20 cellular contexts compared by ENCODE assay signal in the genomic region with DNA sequence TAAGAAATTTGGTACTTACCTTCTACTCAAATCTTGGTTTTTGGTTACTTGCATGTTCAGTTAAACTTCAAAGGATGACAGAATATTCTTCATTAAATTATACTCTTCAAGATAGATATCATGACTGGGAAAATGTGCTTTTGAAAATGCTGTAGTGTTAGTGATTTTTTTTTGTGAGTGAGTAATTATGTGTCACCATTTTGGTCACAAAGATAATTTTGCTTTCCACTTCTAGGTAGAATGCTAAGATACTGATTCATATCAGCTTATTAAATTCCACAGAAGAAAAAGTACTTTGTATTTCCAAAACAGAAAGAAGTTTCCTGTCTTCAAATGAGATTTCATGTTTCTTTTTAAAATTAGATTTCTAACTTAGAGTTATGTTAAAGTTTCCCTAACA.
"Had no signal": no experiment of that assay in that cellular context is flagged by ENCODE, and none has a peak within 500 bp of the region (broad histone marks: within the 10 kb centered on the region; RNA-seq: fewer than 3 reads in every experiment).

No MANE protein-coding gene starts in this region.

- H3K4me1 ChIP-seq: heart right ventricle, tibial nerve, vagina had no signal

- H3K36me3 Mint-ChIP-seq: memory B cell had no signal

- H3K27ac Mint-ChIP-seq: activated CD4-positive, alpha-beta T cell treated with anti-CD3 and anti-CD28 coated beads, Interleukin-2, amount 10 ng/mL, durations not matched to agents 7 days and 5 days; activated naive CD4-positive, alpha-beta T cell treated with anti-CD3 and anti-CD28 coated beads for 36 hours; memory B cell had no signal

- H3K9me3 ChIP-seq: vagina had no signal

- H3K4me1 Mint-ChIP-seq: activated CD4-positive, alpha-beta T cell treated with anti-CD3 and anti-CD28 coated beads, Interleukin-2, amount 10 ng/mL, durations not matched to agents 7 days and 5 days; memory B cell had no signal

- H3K27me3 Mint-ChIP-seq: activated CD4-positive, alpha-beta T cell treated with anti-CD3 and anti-CD28 coated beads, Interleukin-2, amount 10 ng/mL, durations not matched to agents 7 days and 5 days; memory B cell had no signal

- H3K9me3 Mint-ChIP-seq: activated CD4-positive, alpha-beta T cell treated with anti-CD3 and anti-CD28 coated beads, Interleukin-2, amount 10 ng/mL, durations not matched to agents 7 days and 5 days had no signal

- H3K27ac ChIP-seq: brain microvascular endothelial cell, heart right ventricle, tibial nerve, vagina had no signal

- ATAC-seq: activated CD4-positive, CD25-positive, alpha-beta regulatory T cell treated with anti-CD3 and anti-CD28 coated beads, Interleukin-2, amount 50 U/mL, for 24 hours; activated T-cell treated with anti-CD3 and anti-CD28 coated beads, Interleukin-2, amount 50 U/mL, for 4 hours; esophagus mucosa; heart right ventricle; left ventricle myocardium superior; stimulated activated naive CD8-positive, alpha-beta T cell treated with anti-CD3 and anti-CD28 coated beads, Interleukin-15, Interleukin-2, amounts not matched to agents 100 U/mL and 50 U/mL, for 24 hours had no signal

- H3K4me3 ChIP-seq: heart right ventricle, tibial nerve, vagina had no signal

- H3K4me3 Mint-ChIP-seq: activated CD4-positive, alpha-beta T cell treated with anti-CD3 and anti-CD28 coated beads, Interleukin-2, amount 10 ng/mL, durations not matched to agents 7 days and 5 days; activated naive CD4-positive, alpha-beta T cell treated with anti-CD3 and anti-CD28 coated beads for 36 hours; activated T-cell treated with anti-CD3 and anti-CD28 coated beads, Interleukin-2, amount 50 U/mL, for 4 hours; memory B cell had no signal

- DNase-seq: activated CD4-positive, alpha-beta T cell treated with anti-CD3 and anti-CD28 coated beads, Interleukin-2, amount 10 ng/mL, durations not matched to agents 7 days and 5 days; activated CD8-positive, alpha-beta memory T cell treated with anti-CD3 and anti-CD28 coated beads, Interleukin-2, amount 50 U/mL, for 4 hours; activated naive CD4-positive, alpha-beta T cell treated with anti-CD3 and anti-CD28 coated beads for 36 hours; activated T-cell treated with anti-CD3 and anti-CD28 coated beads, Interleukin-2, amount 50 U/mL, for 4 hours; brain microvascular endothelial cell; effector CD4-positive, alpha-beta T cell; heart right ventricle; kidney glomerular epithelial cell; left ventricle myocardium superior; occipital lobe; posterior cingulate gyrus; stimulated activated CD4-positive, alpha-beta T cell treated with anti-CD3 and anti-CD28 coated beads, Interleukin-12 subunit alpha, Interleukin-12 subunit beta, amount 100 ng/mL, for 4 hours; stimulated activated CD4-positive, alpha-beta T cell treated with anti-CD3 and anti-CD28 coated beads, Interleukin-2, amount 100 ng/mL, for 24 hours; stimulated activated naive CD8-positive, alpha-beta T cell treated with anti-CD3 and anti-CD28 coated beads, Interleukin-15, Interleukin-2, amounts not matched to agents 100 U/mL and 50 U/mL, for 24 hours; substantia nigra had no signal

- H3K36me3 ChIP-seq: brain microvascular endothelial cell, heart right ventricle, tibial nerve, vagina had no signal

- H3K27me3 ChIP-seq: brain microvascular endothelial cell, heart right ventricle, tibial nerve, vagina had no signal
